Comparison of ENCODE assay signal across 9 cellular contexts in genomic region chr19:15252398-15253018, GRCh38. TPM values are rescaled to one million over a fixed set of nuclear protein-coding genes. Genes with fewer than 3 reads are reported as not detected.
DNase-seq lines count a peak whose midpoint lies in the region; ATAC-seq and TF ChIP-seq lines count a peak whose summit lies in the region.
"Had no signal": no experiment of that assay in that cellular context is flagged by ENCODE, and none has a peak within 500 bp of the region (broad histone marks: within the 10 kb centered on the region; RNA-seq: fewer than 3 reads in every experiment).

No MANE protein-coding gene starts in this region.

- ATAC-seq in right cardiac atrium: no peak
- ATAC-seq in CD4-positive, alpha-beta T cell (ENCODE audit: poor library complexity): no peak
- ATAC-seq in left colon: no peak
- no peak for ATAC-seq in GM19395 (IDR thresholded peaks at IDR 0.05; ENCODE audit: unreplicated experiment)

- no peaks in the 10 kb centered on the region for H3K9me3 Mint-ChIP-seq in CD4-positive, alpha-beta T cell

- TF ChIP-seq CTCF in GM13976 (IDR thresholded peaks at IDR 0.05; ENCODE audit: borderline replicate concordance, control extremely low read depth, extremely low read depth, insufficient read depth, missing control alignments): peak; percentile 19
- no peak for TF ChIP-seq CTCF in CD4-positive, alpha-beta T cell (IDR thresholded peaks at IDR 0.05)

- H3K4me3 Mint-ChIP-seq in CD4-positive, alpha-beta T cell: no peak overlapping the region

- DNase-seq in GM13976 (ENCODE audit: low spot score) (no peak), SK-MEL-5 (ENCODE audit: low read depth, low spot score) (peak; percentile 44), right cardiac atrium (peak in 1 of 3 donors; percentile 71), left colon (no peak), COR-L47 (lab: John Stamatoyannopoulos, UW) (no peak)
- no peak for DNase-seq in CD4-positive, alpha-beta T cell
- DNase-seq: NK-92 treated with Interleukin-12 subunit alpha and Interleukin-12 subunit beta, amount 100 ng/mL, for 24 hours had no signal

- H3K27me3 Mint-ChIP-seq in CD4-positive, alpha-beta T cell: no peaks in the 10 kb centered on the region

- POLR2A ChIA-PET in CD4-positive, alpha-beta T cell (lab: Charles Lee): interaction anchor here (0.7 kb wide), 1 partner anchor 12 kb away, joined by 3 read pairs; no protein-coding TSS in a partner anchor

- no peaks in the 10 kb centered on the region for H3K4me1 Mint-ChIP-seq in CD4-positive, alpha-beta T cell (ENCODE audit: low read depth)

- peaks cover 85% of the 10 kb centered on the region for H3K36me3 Mint-ChIP-seq in CD4-positive, alpha-beta T cell (ENCODE audit: low read depth)

- H3K4me3 ChIP-seq in right cardiac atrium (ENCODE audit: low read length) (no peak overlapping the region), stomach smooth muscle (ENCODE audit: low read length in 2 of 2) (no peak overlapping the region)

- H3K27me3 ChIP-seq in right cardiac atrium (ENCODE audit: control insufficient read depth, insufficient read depth) (no peaks in the 10 kb centered on the region), stomach smooth muscle (ENCODE audit: control insufficient read depth in 1 of 2, insufficient read depth in 2 of 2, low read length in 2 of 2) (no peaks in the 10 kb centered on the region)
- H3K27me3 ChIP-seq in CD4-positive, alpha-beta T cell (ENCODE audit: control insufficient read depth, insufficient read depth, low read length): no peaks in the 10 kb centered on the region

- CTCF ChIA-PET in CD4-positive, alpha-beta T cell (lab: Charles Lee): no interaction called here

- H3K4me1 ChIP-seq in right cardiac atrium (ENCODE audit: control insufficient read depth, insufficient read depth, low read length): peaks cover 35% of the 10 kb centered on the region
- peaks cover 65% of the 10 kb centered on the region for H3K4me1 ChIP-seq in stomach smooth muscle (ENCODE audit: control insufficient read depth, insufficient read depth, low read length)

- in situ Hi-C loops in GM13976 (cut with MboI; ENCODE audit: low sequenced_read_pairs, unreplicated experiment): no loop called here
- in situ Hi-C loops in SK-MEL-5 (cut with HindIII; ENCODE audit: low pct_unique_long_range_greater_than_20kb, low sequenced_read_pairs): no loop called here

- 55% methylated on average over 9 of the region's 9 CpGs for WGBS in right cardiac atrium

- no peak overlapping the region for H3K27ac Mint-ChIP-seq in CD4-positive, alpha-beta T cell

- H3K27ac ChIP-seq in right cardiac atrium (ENCODE audit: low read length) (peak overlapping the region; percentile 76), stomach smooth muscle (ENCODE audit: low read length) (peak overlapping the region; percentile 46)
- H3K27ac ChIP-seq in CD4-positive, alpha-beta T cell (ENCODE audit: low read depth, low read length): no peak overlapping the region

- H3K9ac ChIP-seq in stomach smooth muscle (ENCODE audit: low read length in 2 of 2): no peak overlapping the region

- H3K36me3 ChIP-seq in stomach smooth muscle (ENCODE audit: control insufficient read depth in 2 of 2, insufficient read depth in 2 of 2, low read length in 2 of 2): peaks cover 59 to 64% of the 10 kb centered on the region in 2 donors

- H3K9me3 ChIP-seq in right cardiac atrium (ENCODE audit: control insufficient read depth, low read length) (no peaks in the 10 kb centered on the region), stomach smooth muscle (ENCODE audit: control insufficient read depth in 2 of 2, low read length in 2 of 2) (no peaks in the 10 kb centered on the region)
- H3K9me3 ChIP-seq in CD4-positive, alpha-beta T cell (ENCODE audit: control insufficient read depth, low read length): no peaks in the 10 kb centered on the region

- intact Hi-C loops in right cardiac atrium (cut with DNase I): loop anchor here in 1 of 4 donors (5.0 kb wide), 1 partner anchor 75 kb away; no protein-coding TSS in a partner anchor
- intact Hi-C loops in CD4-positive, alpha-beta T cell (cut with DNase I, micrococcal nuclease): no loop called here
- intact Hi-C loops in left colon (cut with DNase I, micrococcal nuclease): no loop called here

RNA-seq across cellular contexts. Expression of gene EPHX3, which starts 20.3 kb away (rescaled TPM):
- total RNA-seq in SK-MEL-5 (2014; rRNA removed; shearing (Covaris generic)): not detected in 2 replicates
- not detected in 2 replicates for polyA plus RNA-seq in SK-MEL-5 (2015; cell fraction: cytosol; rRNA removed)
- not detected in 2 replicates for polyA plus RNA-seq in SK-MEL-5 (2015; cell fraction: nucleus; rRNA removed)
- total RNA-seq in right cardiac atrium: under 1 TPM in 2 of 4 donors, not detected in 2; 0.11 to 0.17 TPM
- polyA plus RNA-seq in right cardiac atrium: 0.09 TPM
- not detected for total RNA-seq in CD4-positive, alpha-beta T cell
- total RNA-seq in left colon: under 1 TPM; 0.39 to 0.58 TPM

RNA-seq across cellular contexts. Expression of gene NOTCH3, which starts 51.7 kb away (rescaled TPM):
- total RNA-seq in SK-MEL-5 (2014; rRNA removed; shearing (Covaris generic)): 1.4 and 1.9 TPM in 2 replicates
- polyA plus RNA-seq in SK-MEL-5 (2015; cell fraction: cytosol; rRNA removed): 3.0 and 4.0 TPM in 2 replicates
- polyA plus RNA-seq in SK-MEL-5 (2015; cell fraction: nucleus; rRNA removed): 0.61 and 0.94 TPM in 2 replicates
- total RNA-seq in right cardiac atrium (10 to 100 TPM; 11.3 to 22.1 (median 17.2) TPM), left colon (10 to 100 TPM in 1 of 2 donors, 1 to 10 TPM in 1; 6.1 to 12.2 TPM)
- 10.9 TPM for polyA plus RNA-seq in right cardiac atrium
- not detected for total RNA-seq in CD4-positive, alpha-beta T cell
